ENCODE assay signal across 9 cellular contexts in genomic region chr2:43073373-43073772, GRCh38.
A peak's percentile ranks its signal among the peaks of the same experiment; 100 is the strongest.
DNase-seq lines count a peak whose midpoint lies in the region; ATAC-seq, FAIRE-seq and TF ChIP-seq lines count a peak whose summit lies in the region.
"Had no signal": no experiment of that assay in that cellular context is flagged by ENCODE, and none has a peak within 500 bp of the region (broad histone marks: within the 10 kb centered on the region; RNA-seq: fewer than 3 reads in every experiment).

No MANE protein-coding gene starts in this region.

- peak; percentile 10 for ATAC-seq in left lobe of liver
- no peak for ATAC-seq in HG03045 (IDR thresholded peaks at IDR 0.05; ENCODE audit: unreplicated experiment)

- H3K4me3 ChIP-seq in coronary artery (no peak overlapping the region), uterus (no peak overlapping the region)

- no peak for FAIRE-seq in H54 (lab: Jason Lieb, UNC)
- FAIRE-seq: H1 had no signal

- H3K36me3 ChIP-seq in uterus = no peaks in the 10 kb centered on the region

- H3K27ac ChIP-seq in coronary artery = peak overlapping the region; percentile 80 to 96
- H3K27ac ChIP-seq in uterus = peak overlapping the region; percentile 75 to 83

- TF ChIP-seq CTCF in coronary artery (IDR thresholded peaks at IDR 0.05) (no peak), uterus (IDR thresholded peaks at IDR 0.05) (no peak)

- H3K4me1 ChIP-seq in uterus = peaks cover 18 to 32% of the 10 kb centered on the region in 2 donors

- DNase-seq in SIG-M5 treated with dmso at 0.1 percent for 504 hours (lab: John Stamatoyannopoulos, UW; ENCODE audit: unreplicated experiment) = peak; percentile 65
- DNase-seq in SIG-M5 (lab: John Stamatoyannopoulos, UW) = no peak
- DNase-seq in coronary artery (ENCODE audit: low spot score) = no peak
- DNase-seq in left lobe of liver (ENCODE audit: low spot score) = no peak
- DNase-seq in uterus = peak in 1 of 2 donors; percentile 58
- DNase-seq in H54 (ENCODE audit: insufficient read length, low spot score) = no peak
- no peak for DNase-seq in NCI-H1436 treated with DMSO at 0.1 percent for 48 hours (lab: John Stamatoyannopoulos, UW)

- intact Hi-C loops in uterus (cut with DNase I; ENCODE audit: low total_unique reads) = no loop called here

- H3K27me3 ChIP-seq in uterus = no peaks in the 10 kb centered on the region

- H3K9me3 ChIP-seq in uterus = no peaks in the 10 kb centered on the region

- no peak for TF ChIP-seq POLR2A in uterus (IDR thresholded peaks at IDR 0.05)
- no peak for TF ChIP-seq POLR2A in H54 (IDR thresholded peaks at IDR 0.05; ENCODE audit: low read depth, low read length)
